ENCODE assay signal across 7 cellular contexts in genomic region chr22:21641417-21641794, GRCh38. TPM values are rescaled to one million over a fixed set of nuclear protein-coding genes. Genes with fewer than 3 reads are reported as not detected.
DNase-seq lines count a peak whose midpoint lies in the region; ATAC-seq, FAIRE-seq and TF ChIP-seq lines count a peak whose summit lies in the region.

No MANE protein-coding gene starts in this region.

- peak overlapping the region; percentile 69 to 74 for H3K4me3 ChIP-seq in Panc1 (ENCODE audit: low read depth in 2 of 2, low read length in 2 of 2)
- H3K4me3 ChIP-seq in coronary artery = peak overlapping the region; percentile 74
- H3K4me3 ChIP-seq in right lobe of liver = peak overlapping the region; percentile 60 to 95 (median 90)
- peak overlapping the region; percentile 51 for H3K4me3 ChIP-seq in thymus (ENCODE audit: low read length)

- CTCF ChIA-PET in Panc1 (lab: Charles Lee) = interaction anchor here (1.2 to 2.3 kb wide), 2 partner anchors 12 to 17 kb away, joined by 4 to 12 read pairs; no protein-coding TSS in a partner anchor

- intact Hi-C loops in Panc1 (cut with micrococcal nuclease; ENCODE audit: unreplicated experiment) = loop anchor here (10.0 kb wide), 1 partner anchor 47 kb away; no protein-coding TSS in a partner anchor
- intact Hi-C loops in right lobe of liver (cut with DNase I) = no loop called here

- TF ChIP-seq CTCF in Panc1 (IDR thresholded peaks at IDR 0.05) (peak; percentile 80; the same call in 1 of the 2 replicates), coronary artery (IDR thresholded peaks at IDR 0.05) (no peak), right lobe of liver (IDR thresholded peaks at IDR 0.05) (peak; percentile 31 to 46 (median 40))

- no TSS peak for BruUV-seq in Panc1 (replicated peaks; lab: Mats Ljungman, UMichigan)

- ATAC-seq in Panc1 (peak; percentile 67), right lobe of liver (peak; percentile 48 to 56 (median 50)), HG02981 (IDR thresholded peaks at IDR 0.05; ENCODE audit: unreplicated experiment) (no peak)

- H3K27me3 ChIP-seq in Panc1 (ENCODE audit: control insufficient read depth, insufficient read depth, low read length) = no peaks in the 10 kb centered on the region
- H3K27me3 ChIP-seq in right lobe of liver = no peaks in the 10 kb centered on the region
- peaks cover 5% of the 10 kb centered on the region for H3K27me3 ChIP-seq in thymus (ENCODE audit: control insufficient read depth, insufficient read depth)

- TF ChIP-seq POLR2A in H54 (IDR thresholded peaks at IDR 0.05; ENCODE audit: low read depth, low read length) (no peak), right lobe of liver (IDR thresholded peaks at IDR 0.05) (no peak)

- WGBS in right lobe of liver (ENCODE audit: insufficient coverage, low coverage, low lambda C conversion rate, missing lambda C conversion rate) = under 1% methylated on average over 8 of the region's 9 CpGs
- WGBS in thymus = 13% methylated on average over 9 of the region's 9 CpGs

- peak; percentile 60 for DNase-seq in Daoy (ENCODE audit: low read depth)
- DNase-seq in H54 (ENCODE audit: insufficient read length, low spot score) = peak; percentile 47
- DNase-seq in Panc1 (ENCODE audit: low read depth, low spot score) = no peak
- no peak for DNase-seq in coronary artery (ENCODE audit: low spot score)
- DNase-seq in right lobe of liver = peak in 2 of 3 donors; percentile 61 to 62

- H3K4me1 ChIP-seq in Panc1 (ENCODE audit: control insufficient read depth, insufficient read depth, low read length) (peaks cover 8% of the 10 kb centered on the region; the same call in 1 of the 2 replicates), right lobe of liver (peaks cover 0 to 22% (median 7%) of the 10 kb centered on the region in 4 donors), thymus (ENCODE audit: control insufficient read depth, insufficient read depth, low read length) (peaks cover 15% of the 10 kb centered on the region)

- H3K9me3 ChIP-seq in Panc1 (ENCODE audit: control insufficient read depth, insufficient read depth, low read depth, low read length) (no peaks in the 10 kb centered on the region), right lobe of liver (no peaks in the 10 kb centered on the region), thymus (ENCODE audit: control insufficient read depth) (no peaks in the 10 kb centered on the region)

- H3K27ac ChIP-seq in Panc1 (ENCODE audit: low read length) (peak overlapping the region; percentile 87), coronary artery (peak overlapping the region in 1 of 2 donors; percentile 66), right lobe of liver (peak overlapping the region in 1 of 3 donors; percentile 45), thymus (ENCODE audit: low read depth) (no peak overlapping the region)

- H3K36me3 ChIP-seq in Panc1 (ENCODE audit: control insufficient read depth, insufficient read depth, low read length) (no peaks in the 10 kb centered on the region), right lobe of liver (peaks cover 0 to 10% (median 1%) of the 10 kb centered on the region in 4 donors), thymus (ENCODE audit: control insufficient read depth, insufficient read depth) (peaks cover 12% of the 10 kb centered on the region)

- POLR2A ChIA-PET in Panc1 (lab: Charles Lee) = interaction anchor here (0.6 kb wide), 1 partner anchor 208 kb away, joined by 3 read pairs; no protein-coding TSS in a partner anchor

- in situ Hi-C loops in Panc1 (cut with HindIII; ENCODE audit: low pct_unique_long_range_greater_than_20kb, low sequenced_read_pairs) = no loop called here

- no peak for FAIRE-seq in H54 (lab: Jason Lieb, UNC)

RNA-seq across cellular contexts. Expression of gene SDF2L1, which starts 0.7 kb away (rescaled TPM):
- total RNA-seq in Daoy (2014; rRNA removed; shearing (Covaris generic)) = 53.8 and 79.6 TPM in 2 replicates
- total RNA-seq in Panc1 (2021; ENCODE audit: unreplicated experiment) (66.0 TPM), right lobe of liver (10 to 100 TPM; 33.1 to 85.7 (median 71.6) TPM)
- 101 TPM for polyA plus RNA-seq in Panc1 (2012; ENCODE audit: insufficient read length)
- polyA plus RNA-seq in thymus = 22.8 TPM

RNA-seq across cellular contexts. Expression of gene CCDC116, which starts 8.8 kb away (rescaled TPM):
- total RNA-seq in Daoy (2014; rRNA removed; shearing (Covaris generic)) = 0.29 and 7.1 TPM in 2 replicates
- total RNA-seq in Panc1 (2021; ENCODE audit: unreplicated experiment) = not detected
- polyA plus RNA-seq in Panc1 (2012; ENCODE audit: insufficient read length) = 0.17 TPM
- not detected for total RNA-seq in right lobe of liver
- 1.0 TPM for polyA plus RNA-seq in thymus

RNA-seq across cellular contexts. Expression of gene YDJC, which starts 11.6 kb away (rescaled TPM):
- 50.1 and 98.6 TPM in 2 replicates for total RNA-seq in Daoy (2014; rRNA removed; shearing (Covaris generic))
- total RNA-seq in Panc1 (2021; ENCODE audit: unreplicated experiment) (60.6 TPM), right lobe of liver (10 to 100 TPM in 2 of 6 experiments, 1 to 10 TPM in 4; 7.1 to 29.0 (median 7.8) TPM)
- polyA plus RNA-seq in Panc1 (2012; ENCODE audit: insufficient read length) = 73.2 TPM
- 32.3 TPM for polyA plus RNA-seq in thymus

RNA-seq across cellular contexts. Expression of gene PPIL2, which starts 24.4 kb away (rescaled TPM):
- total RNA-seq in Daoy (2014; rRNA removed; shearing (Covaris generic)) = 21.2 and 23.8 TPM in 2 replicates
- 40.0 TPM for total RNA-seq in Panc1 (2021; ENCODE audit: unreplicated experiment)
- 39.3 TPM for polyA plus RNA-seq in Panc1 (2012; ENCODE audit: insufficient read length)
- 10 to 100 TPM; 18.9 to 24.2 (median 22.1) TPM for total RNA-seq in right lobe of liver
- 48.1 TPM for polyA plus RNA-seq in thymus

Comparison
In these comparisons a context has a peak if more than half of its experiments do, and no peak if none do; other contexts are left out.
1. DNase-seq: peak in Daoy (single experiment), H54 (single experiment) and right lobe of liver (2 of 3); none in Panc1 (single experiment) and coronary artery (single experiment).
2. Peak in every context shown above with its lines, with median percentiles within 50 percentile points of each other: H3K4me3 ChIP-seq.